14 cellular contexts compared by ENCODE assay signal in the genomic region with DNA sequence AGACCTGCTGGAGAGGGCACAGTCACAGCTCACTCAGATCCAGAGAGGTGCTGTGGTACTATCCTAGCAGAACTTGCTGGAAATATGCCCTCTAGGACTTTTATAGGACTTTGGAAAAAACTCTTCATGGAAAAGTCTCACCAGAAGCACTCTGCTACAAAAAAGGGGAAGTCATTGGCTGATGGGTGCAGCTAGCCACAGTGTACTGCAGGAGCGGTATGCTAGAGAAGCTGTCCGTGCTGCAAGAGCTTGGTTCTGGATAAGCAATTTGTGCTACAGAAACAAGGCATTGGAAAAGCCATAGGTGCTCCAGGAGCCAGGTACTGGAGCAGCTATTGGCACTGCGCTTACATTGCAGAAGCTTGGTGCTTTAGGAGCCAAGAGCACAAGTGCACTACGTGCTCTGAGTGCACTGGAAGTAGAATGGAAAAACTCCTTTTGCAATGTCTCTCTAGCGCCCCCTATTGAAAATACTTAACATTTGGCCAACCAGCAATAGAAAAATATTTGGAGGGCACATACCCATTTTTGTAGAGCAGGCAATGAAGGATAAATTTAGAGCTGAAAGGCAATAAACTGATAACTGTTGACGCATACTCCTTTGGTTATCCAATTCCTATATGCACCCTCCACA.
DNase-seq lines count a peak whose midpoint lies in the region; TF ChIP-seq lines count a peak whose summit lies in the region.
"Had no signal": no experiment of that assay in that cellular context is flagged by ENCODE, and none has a peak within 500 bp of the region (broad histone marks: within the 10 kb centered on the region; RNA-seq: fewer than 3 reads in every experiment).

No MANE protein-coding gene starts in this region.

- no peak overlapping the region for H2BK5ac ChIP-seq in neuronal stem cell (ENCODE audit: low read length)

- no peak overlapping the region for H2BK120ac ChIP-seq in neuronal stem cell (ENCODE audit: low read depth, low read length)

- H2AK5ac ChIP-seq in neuronal stem cell (ENCODE audit: low read depth, low read length), result no peak overlapping the region

- no peak overlapping the region for H4K91ac ChIP-seq in neuronal stem cell (ENCODE audit: low read depth, low read length, poor library complexity)

- 76 to 77% methylated on average over 6 of the region's 6 CpGs for WGBS in testis, 2 donors
- WGBS in neuronal stem cell (ENCODE audit: extremely low coverage in 2 of 2, insufficient read length in 2 of 2, insufficient replicate concordance in 1 of 2), 2 donors, result no CpG with 5 or more reads among the region's 6 CpGs

- peak; percentile 24 for TF ChIP-seq CTCF in cardiac fibroblast (IDR thresholded peaks at IDR 0.05; ENCODE audit: low read depth, low read length)
- peak in 2 of 3 experiments; percentile 16 to 58 for TF ChIP-seq CTCF in testis (IDR thresholded peaks at IDR 0.05)

- H4K8ac ChIP-seq in neuronal stem cell (ENCODE audit: low read depth, low read length), result no peak overlapping the region

- H3K9ac ChIP-seq in neuronal stem cell (ENCODE audit: low read depth, low read length, poor library complexity), result no peak overlapping the region

- no peak overlapping the region for H3K4ac ChIP-seq in neuronal stem cell (ENCODE audit: low read length)

- DNase-seq in SIG-M5 treated with dmso at 0.1 percent for 504 hours (lab: John Stamatoyannopoulos, UW; ENCODE audit: unreplicated experiment), result peak; percentile 46
- DNase-seq in SIG-M5 (lab: John Stamatoyannopoulos, UW), result no peak
- peak; percentile 34 for DNase-seq in NOMO-1 treated with dmso at 0.1 percent for 144 hours (lab: John Stamatoyannopoulos, UW; ENCODE audit: unreplicated experiment)
- DNase-seq in cardiac fibroblast (ENCODE audit: low read depth in 2 of 2), result no peak
- no peak for DNase-seq in testis
- DNase-seq in HuH-7.5 (ENCODE audit: low spot score), result no peak
- no peak for DNase-seq in NCI-H1694 treated with DMSO at 0.1 percent for 48 hours (lab: John Stamatoyannopoulos, UW)
- no peak for DNase-seq in neuronal stem cell (ENCODE audit: low spot score)
- DNase-seq: activated CD4-positive, alpha-beta T cell treated with anti-CD3 and anti-CD28 coated beads, Interleukin-2, amount 50 U/mL, for 48 hours; activated naive CD8-positive, alpha-beta T cell treated with anti-CD3 and anti-CD28 coated beads for 36 hours; immature natural killer cell; NCI-H146; Right ventricle myocardium superior; tibial artery had no signal

- no peak overlapping the region for H2AFZ ChIP-seq in neuronal stem cell (ENCODE audit: low read length)

- no peak overlapping the region for H2BK12ac ChIP-seq in neuronal stem cell (ENCODE audit: low read length)

- H3K9me3 ChIP-seq in testis, result no peaks in the 10 kb centered on the region
- peaks cover 0 to 4% of the 10 kb centered on the region in 2 donors for H3K9me3 ChIP-seq in neuronal stem cell (replicated peaks in 1 of 2; ENCODE audit: control insufficient read depth in 2 of 2, insufficient read depth in 1 of 2, low read depth in 1 of 2, low read length in 2 of 2)
- H3K9me3 ChIP-seq: tibial artery had no signal

- no peak overlapping the region for H3K4me2 ChIP-seq in neuronal stem cell (ENCODE audit: insufficient read depth, low read length, poor library complexity, severe bottlenecking)

- H3K36me3 ChIP-seq in testis (ENCODE audit: low read depth, missing control alignments), result no peaks in the 10 kb centered on the region
- H3K36me3 ChIP-seq in neuronal stem cell (replicated peaks in 1 of 2; ENCODE audit: control insufficient read depth in 2 of 2, insufficient read depth in 2 of 2, low read length in 2 of 2), result no peaks in the 10 kb centered on the region
- H3K36me3 ChIP-seq: tibial artery had no signal

- no peaks in the 10 kb centered on the region for H3K79me1 ChIP-seq in neuronal stem cell (ENCODE audit: low read depth, low read length)

- intact Hi-C loops in testis (cut with DNase I; ENCODE audit: low total_unique reads), result no loop called here

- no peak overlapping the region for H3K14ac ChIP-seq in neuronal stem cell (ENCODE audit: low read length)

- H3K4me1 ChIP-seq in testis, result peaks cover 4% of the 10 kb centered on the region
- peaks cover 1 to 10% of the 10 kb centered on the region in 2 donors for H3K4me1 ChIP-seq in neuronal stem cell (ENCODE audit: control insufficient read depth in 2 of 2, insufficient read depth in 1 of 2, low read depth in 1 of 2, low read length in 2 of 2)
- H3K4me1 ChIP-seq: tibial artery had no signal

- H3K23ac ChIP-seq in neuronal stem cell (ENCODE audit: low read depth, low read length, poor library complexity), result no peak overlapping the region

- no peak overlapping the region for H2BK15ac ChIP-seq in neuronal stem cell (ENCODE audit: low read length)

- H3K27me3 ChIP-seq in testis (no peaks in the 10 kb centered on the region), neuronal stem cell (ENCODE audit: control insufficient read depth in 3 of 3, insufficient read depth in 3 of 3, low read depth in 1 of 3, low read length in 3 of 3) (no peaks in the 10 kb centered on the region)
- H3K27me3 ChIP-seq: tibial artery had no signal

- H3K4me3 ChIP-seq in cardiac fibroblast (replicated peaks in 1 of 2; ENCODE audit: low read depth in 2 of 2, low read length in 2 of 2), result no peak overlapping the region
- no peak overlapping the region for H3K4me3 ChIP-seq in testis
- no peak overlapping the region for H3K4me3 ChIP-seq in neuronal stem cell (ENCODE audit: low read length in 2 of 2)
- H3K4me3 ChIP-seq: tibial artery had no signal

- H3K18ac ChIP-seq in neuronal stem cell (ENCODE audit: low read length), result no peak overlapping the region

- no peak overlapping the region for H3K27ac ChIP-seq in testis
- H3K27ac ChIP-seq in neuronal stem cell (replicated peaks; ENCODE audit: low read length), result no peak overlapping the region
- H3K27ac ChIP-seq: tibial artery had no signal

- no peak for TF ChIP-seq POLR2A in testis (IDR thresholded peaks at IDR 0.05)

Comparison
In these comparisons a context has a peak if more than half of its experiments do, and no peak if none do; other contexts are left out.
1. DNase-seq: peak in SIG-M5 treated with dmso at 0.1 percent for 504 hours (single experiment) and NOMO-1 treated with dmso at 0.1 percent for 144 hours (single experiment); none in SIG-M5 (single experiment), cardiac fibroblast (0 of 2), testis (single experiment), HuH-7.5 (single experiment), NCI-H1694 treated with DMSO at 0.1 percent for 48 hours (single experiment) and neuronal stem cell (single experiment).